Comparison of ENCODE assay signal across 2 cellular contexts in genomic region chr7:151110941-151111645, GRCh38.
TF ChIP-seq lines count a peak whose summit lies in the region.

No MANE protein-coding gene starts in this region.

TF ChIP-seq in HEK293T, 16 proteins besides CTCF, POLR2A, EP300 and RAD21:
- TF ChIP-seq LEF1 (IDR thresholded peaks at IDR 0.05; ENCODE audit: borderline replicate concordance) (no peak), ELF4 (IDR thresholded peaks at IDR 0.05) (no peak), FOXK2 (IDR thresholded peaks at IDR 0.05) (no peak), FOXA1 (IDR thresholded peaks at IDR 0.05) (no peak), L3MBTL2 (conservative IDR thresholded peaks at IDR 0.05) (no peak), NFRKB (IDR thresholded peaks at IDR 0.05) (no peak), CTBP1 (IDR thresholded peaks at IDR 0.05; ENCODE audit: borderline replicate concordance) (no peak), BHLHE40 (IDR thresholded peaks at IDR 0.05; ENCODE audit: borderline replicate concordance) (no peak), ZNF384 (IDR thresholded peaks at IDR 0.05) (no peak), SUZ12 (IDR thresholded peaks at IDR 0.05) (no peak), FOXM1 (IDR thresholded peaks at IDR 0.05; ENCODE audit: borderline replicate concordance) (no peak), SP1 (IDR thresholded peaks at IDR 0.05) (no peak), ARNT (IDR thresholded peaks at IDR 0.05) (no peak), TARDBP (IDR thresholded peaks at IDR 0.05) (no peak), PKNOX1 (IDR thresholded peaks at IDR 0.05) (no peak), HDGF (IDR thresholded peaks at IDR 0.05; ENCODE audit: borderline replicate concordance) (no peak)

TF ChIP-seq in HepG2, 621 proteins besides CTCF, POLR2A, EP300 and RAD21 (continues in another document):
- TF ChIP-seq ZC3H13 (CRISPR knock-in tag; IDR thresholded peaks at IDR 0.05) = no peak
- TF ChIP-seq NPAS2 (CRISPR knock-in tag; IDR thresholded peaks at IDR 0.05; ENCODE audit: borderline replicate concordance) = no peak
- TF ChIP-seq ZBTB46 (CRISPR knock-in tag; IDR thresholded peaks at IDR 0.05; ENCODE audit: borderline replicate concordance) = no peak
- no peak for TF ChIP-seq ZNF775 (CRISPR knock-in tag; IDR thresholded peaks at IDR 0.05; ENCODE audit: borderline replicate concordance)
- TF ChIP-seq ZNF766 (CRISPR knock-in tag; IDR thresholded peaks at IDR 0.05; ENCODE audit: borderline replicate concordance) = no peak
- no peak for TF ChIP-seq TAF1 (CRISPR knock-in tag; IDR thresholded peaks at IDR 0.05)
- TF ChIP-seq TFDP1 (CRISPR knock-in tag; IDR thresholded peaks at IDR 0.05; ENCODE audit: borderline replicate concordance) = no peak
- no peak for TF ChIP-seq ZXDC (CRISPR knock-in tag; IDR thresholded peaks at IDR 0.05)
- TF ChIP-seq BCL6 (CRISPR knock-in tag; IDR thresholded peaks at IDR 0.05) = no peak
- peak; percentile 36; the same call in 1 of the 2 replicates for TF ChIP-seq MYC (CRISPR knock-in tag; IDR thresholded peaks at IDR 0.05; ENCODE audit: borderline replicate concordance)
- TF ChIP-seq ZNF329 (CRISPR knock-in tag; IDR thresholded peaks at IDR 0.05; ENCODE audit: low read depth) = no peak
- no peak for TF ChIP-seq ZNF704 (CRISPR knock-in tag; IDR thresholded peaks at IDR 0.05; ENCODE audit: borderline replicate concordance)
- no peak for TF ChIP-seq PHF5A (CRISPR knock-in tag; IDR thresholded peaks at IDR 0.05; ENCODE audit: low read depth, unreplicated experiment)
- 0 out of 2 replicates have a peak, but pooled peaks have one; percentile 42 for TF ChIP-seq ZFP91 (CRISPR knock-in tag; IDR thresholded peaks at IDR 0.05; ENCODE audit: borderline replicate concordance)
- no peak for TF ChIP-seq ZBTB44 (CRISPR knock-in tag; IDR thresholded peaks at IDR 0.05)
- 0 out of 2 replicates have a peak, but pooled peaks have one; percentile 30 for TF ChIP-seq ZNF709 (CRISPR knock-in tag; IDR thresholded peaks at IDR 0.05)
- no peak for TF ChIP-seq STAT6 (CRISPR knock-in tag; IDR thresholded peaks at IDR 0.05; ENCODE audit: borderline replicate concordance)
- no peak for TF ChIP-seq TOE1 (CRISPR knock-in tag; IDR thresholded peaks at IDR 0.05)
- TF ChIP-seq CEBPG (CRISPR knock-in tag; IDR thresholded peaks at IDR 0.05) = no peak
- no peak for TF ChIP-seq HNRNPLL (IDR thresholded peaks at IDR 0.05; ENCODE audit: low read depth, low read length, poor library complexity, severe bottlenecking)
- TF ChIP-seq ELF3 (CRISPR knock-in tag; IDR thresholded peaks at IDR 0.05) = peak; percentile 31; the same call in 1 of the 2 replicates
- TF ChIP-seq ZNF761 (CRISPR knock-in tag; conservative IDR thresholded peaks at IDR 0.05) = no peak
- no peak for TF ChIP-seq POLR2AphosphoS2 (IDR thresholded peaks at IDR 0.05; ENCODE audit: low read depth, low read length)
- no peak for TF ChIP-seq ZNF292 (CRISPR knock-in tag; IDR thresholded peaks at IDR 0.05; ENCODE audit: borderline replicate concordance, low read depth)
- no peak for TF ChIP-seq NR2F1 (CRISPR knock-in tag; IDR thresholded peaks at IDR 0.05)
- TF ChIP-seq ERF (CRISPR knock-in tag; IDR thresholded peaks at IDR 0.05) = 0 out of 2 replicates have a peak, but pooled peaks have one; percentile 48
- TF ChIP-seq ZNF749 (CRISPR knock-in tag; IDR thresholded peaks at IDR 0.05; ENCODE audit: borderline replicate concordance) = no peak
- TF ChIP-seq PAF1 (CRISPR knock-in tag; IDR thresholded peaks at IDR 0.05) = no peak
- 0 out of 2 replicates have a peak, but pooled peaks have one; percentile 24 for TF ChIP-seq ZFY (CRISPR knock-in tag; IDR thresholded peaks at IDR 0.05)
- TF ChIP-seq EEA1 (CRISPR knock-in tag; IDR thresholded peaks at IDR 0.05; ENCODE audit: borderline replicate concordance) = no peak
- TF ChIP-seq HNRNPUL1 (IDR thresholded peaks at IDR 0.05; ENCODE audit: low read depth, low read length) = no peak
- TF ChIP-seq SAP130 (CRISPR knock-in tag; IDR thresholded peaks at IDR 0.05; ENCODE audit: low read depth) = peak; percentile 64
- no peak for TF ChIP-seq TAF15 (IDR thresholded peaks at IDR 0.05; ENCODE audit: low read depth, low read length, poor library complexity, severe bottlenecking)
- TF ChIP-seq ZBTB10 (CRISPR knock-in tag; IDR thresholded peaks at IDR 0.05; ENCODE audit: borderline replicate concordance) = no peak
- TF ChIP-seq ZNF567 (CRISPR knock-in tag; IDR thresholded peaks at IDR 0.05; ENCODE audit: borderline replicate concordance) = 0 out of 2 replicates have a peak, but pooled peaks have one; percentile 33
- TF ChIP-seq THAP7 (CRISPR knock-in tag; IDR thresholded peaks at IDR 0.05) = 0 out of 2 replicates have a peak, but pooled peaks have one; percentile 28
- TF ChIP-seq ZNF550 (CRISPR knock-in tag; IDR thresholded peaks at IDR 0.05; ENCODE audit: borderline replicate concordance) = no peak
- TF ChIP-seq FOSL2 (CRISPR knock-in tag; IDR thresholded peaks at IDR 0.05) = peak; percentile 37; the same call in 1 of the 2 replicates
- no peak for TF ChIP-seq SMAD3 (CRISPR knock-in tag; IDR thresholded peaks at IDR 0.05)
- TF ChIP-seq ZNF740 (CRISPR knock-in tag; IDR thresholded peaks at IDR 0.05) = peak; percentile 35; the same call in 1 of the 2 replicates
